14 cellular contexts compared by ENCODE assay signal in genomic region chr7:23710000-23710399, GRCh38. TPM values are rescaled to one million over a fixed set of nuclear protein-coding genes. Genes with fewer than 3 reads are reported as not detected.
"Had no signal": no experiment of that assay in that cellular context is flagged by ENCODE, and none has a peak within 500 bp of the region (broad histone marks: within the 10 kb centered on the region; RNA-seq: fewer than 3 reads in every experiment).

TSS of gene STK31 (plus strand) at chr7:23710219. CDS start at chr7:23710286, 67 bp downstream.

- ATAC-seq: natural killer cell had no signal

- DNase-seq: activated CD4-positive, alpha-beta memory T cell treated with anti-CD3 and anti-CD28 coated beads for 36 hours; activated CD4-positive, alpha-beta T cell treated with anti-CD3 and anti-CD28 coated beads for 4 hours; activated naive CD8-positive, alpha-beta T cell treated with anti-CD3 and anti-CD28 coated beads for 36 hours; activated T-cell treated with anti-CD3 and anti-CD28 coated beads for 4 hours; amniotic stem cell; heart right ventricle; mesendoderm; natural killer cell; retina; stimulated activated naive CD4-positive, alpha-beta T cell had no signal

- H3K27ac Mint-ChIP-seq: activated CD4-positive, alpha-beta memory T cell treated with anti-CD3 and anti-CD28 coated beads for 36 hours; activated naive CD8-positive, alpha-beta T cell treated with anti-CD3 and anti-CD28 coated beads for 36 hours; natural killer cell had no signal

- H3K4me1 ChIP-seq: esophagus muscularis mucosa, heart right ventricle, tibial nerve, vagina had no signal

- H3K4me3 ChIP-seq: esophagus muscularis mucosa, heart right ventricle, tibial nerve, vagina had no signal

- H3K36me3 ChIP-seq: vagina had no signal

- H3K27ac ChIP-seq: esophagus muscularis mucosa, heart right ventricle, tibial nerve, vagina had no signal

- H3K27me3 Mint-ChIP-seq: activated naive CD8-positive, alpha-beta T cell treated with anti-CD3 and anti-CD28 coated beads for 36 hours had no signal

- H3K4me3 Mint-ChIP-seq: activated CD4-positive, alpha-beta memory T cell treated with anti-CD3 and anti-CD28 coated beads for 36 hours; activated naive CD8-positive, alpha-beta T cell treated with anti-CD3 and anti-CD28 coated beads for 36 hours; natural killer cell had no signal

- H3K27me3 ChIP-seq: esophagus muscularis mucosa, heart right ventricle, tibial nerve, vagina had no signal

- H3K9me3 ChIP-seq: vagina had no signal

RNA-seq across cellular contexts. Expression of gene STK31, which starts in this region (rescaled TPM):
- total RNA-seq: activated CD4-positive, alpha-beta memory T cell treated with anti-CD3 and anti-CD28 coated beads for 36 hours; activated naive CD8-positive, alpha-beta T cell treated with anti-CD3 and anti-CD28 coated beads for 36 hours had no signal
- polyA plus RNA-seq: endothelial cell of umbilical vein had no signal
